Comparison of ENCODE assay signal across 8 cellular contexts in the genomic region with DNA sequence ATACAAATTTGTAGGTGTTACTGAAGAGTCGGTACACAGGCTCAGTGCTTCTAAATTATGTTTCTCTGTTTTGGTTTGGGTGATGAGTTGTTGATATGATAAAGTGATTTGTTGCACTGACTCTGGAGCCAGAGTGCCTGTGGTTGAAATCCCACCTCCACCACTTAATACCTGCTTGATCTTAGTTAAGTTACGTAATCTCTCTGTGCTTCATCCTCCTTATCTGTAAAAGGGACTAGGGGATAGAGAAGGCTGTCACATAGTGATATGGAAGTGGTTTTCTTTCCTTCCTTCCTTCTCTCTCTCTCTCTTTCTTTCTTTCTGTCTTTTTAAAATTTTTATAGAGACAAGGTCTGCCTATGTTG. TPM values are rescaled to one million over a fixed set of nuclear protein-coding genes. Genes with fewer than 3 reads are reported as not detected.
A peak's percentile ranks its signal among the peaks of the same experiment; 100 is the strongest.
DNase-seq lines count a peak whose midpoint lies in the region; ATAC-seq and TF ChIP-seq lines count a peak whose summit lies in the region.

No MANE protein-coding gene starts in this region.

- peak overlapping the region; percentile 93 for H3K27ac Mint-ChIP-seq in T-helper 1 cell treated with Interleukin-12 subunit alpha and Interleukin-12 subunit beta and Interleukin-4 antibody, amounts not matched to agents 30 μg/mL and 1 μg/mL, for 36 hours
- peak overlapping the region; percentile 91 for H3K27ac Mint-ChIP-seq in activated T-helper 17 cell treated with anti-CD3 and anti-CD28 coated beads, Interleukin-2, amount 50 U/mL, for 72 hours

- H3K36me3 Mint-ChIP-seq in T-helper 1 cell treated with Interleukin-12 subunit alpha and Interleukin-12 subunit beta and Interleukin-4 antibody, amounts not matched to agents 30 μg/mL and 1 μg/mL, for 36 hours (ENCODE audit: low read depth) = peaks cover 2% of the 10 kb centered on the region
- H3K36me3 Mint-ChIP-seq in activated T-helper 17 cell treated with anti-CD3 and anti-CD28 coated beads, Interleukin-2, amount 50 U/mL, for 72 hours (ENCODE audit: low read depth) = no peaks in the 10 kb centered on the region

- no peak for DNase-seq in T-helper 1 cell
- DNase-seq in left lung = no peak
- no peak for DNase-seq in islet precursor cell
- no peak for DNase-seq in activated CD4-positive, alpha-beta T cell treated with anti-CD3 and anti-CD28 coated beads, Interleukin-2, amount 50 U/mL, for 1 hour

- H3K4me3 Mint-ChIP-seq in T-helper 1 cell treated with Interleukin-12 subunit alpha and Interleukin-12 subunit beta and Interleukin-4 antibody, amounts not matched to agents 30 μg/mL and 1 μg/mL, for 36 hours = peak overlapping the region; percentile 82
- H3K4me3 Mint-ChIP-seq in activated T-helper 17 cell treated with anti-CD3 and anti-CD28 coated beads, Interleukin-2, amount 50 U/mL, for 72 hours = peak overlapping the region; percentile 87

- intact Hi-C loops in left lung (cut with DNase I) = no loop called here

- no peaks in the 10 kb centered on the region for H3K9me3 Mint-ChIP-seq in T-helper 1 cell treated with Interleukin-12 subunit alpha and Interleukin-12 subunit beta and Interleukin-4 antibody, amounts not matched to agents 30 μg/mL and 1 μg/mL, for 36 hours
- no peaks in the 10 kb centered on the region for H3K9me3 Mint-ChIP-seq in activated T-helper 17 cell treated with anti-CD3 and anti-CD28 coated beads, Interleukin-2, amount 50 U/mL, for 72 hours

- H3K27me3 ChIP-seq in left lung = no peaks in the 10 kb centered on the region

- peak overlapping the region; percentile 88 to 94 for H3K27ac ChIP-seq in left lung
- peak overlapping the region; percentile 68 for H3K27ac ChIP-seq in temporal lobe (ENCODE audit: low read depth, low read length)

- peaks cover 26% of the 10 kb centered on the region for H3K4me1 Mint-ChIP-seq in T-helper 1 cell treated with Interleukin-12 subunit alpha and Interleukin-12 subunit beta and Interleukin-4 antibody, amounts not matched to agents 30 μg/mL and 1 μg/mL, for 36 hours (ENCODE audit: low read depth)
- peaks cover 6% of the 10 kb centered on the region for H3K4me1 Mint-ChIP-seq in activated T-helper 17 cell treated with anti-CD3 and anti-CD28 coated beads, Interleukin-2, amount 50 U/mL, for 72 hours

- peak overlapping the region; percentile 84 to 99 for H3K4me3 ChIP-seq in left lung

- H3K27me3 Mint-ChIP-seq in T-helper 1 cell treated with Interleukin-12 subunit alpha and Interleukin-12 subunit beta and Interleukin-4 antibody, amounts not matched to agents 30 μg/mL and 1 μg/mL, for 36 hours (ENCODE audit: low read depth) = no peaks in the 10 kb centered on the region
- H3K27me3 Mint-ChIP-seq in activated T-helper 17 cell treated with anti-CD3 and anti-CD28 coated beads, Interleukin-2, amount 50 U/mL, for 72 hours = no peaks in the 10 kb centered on the region

- no peak for ATAC-seq in activated T-helper 17 cell treated with anti-CD3 and anti-CD28 coated beads, Interleukin-2, amount 50 U/mL, for 72 hours (replicated peaks)
- ATAC-seq in left lung = no peak
- ATAC-seq in HG03139 (IDR thresholded peaks at IDR 0.05; ENCODE audit: unreplicated experiment) = no peak

- TF ChIP-seq CTCF in left lung (IDR thresholded peaks at IDR 0.05) = no peak

- no peaks in the 10 kb centered on the region for H3K9me3 ChIP-seq in left lung

- H3K4me1 ChIP-seq in left lung = peaks cover 20 to 46% of the 10 kb centered on the region in 2 donors

- peaks cover 0 to 21% of the 10 kb centered on the region in 2 donors for H3K36me3 ChIP-seq in left lung

RNA-seq across cellular contexts. Expression of a gene that starts 0.7 kb away (rescaled TPM):
- 10 to 100 TPM; 12.5 to 21.6 TPM for total RNA-seq in activated T-helper 17 cell treated with anti-CD3 and anti-CD28 coated beads, Interleukin-2, amount 50 U/mL, for 72 hours
- 10 to 100 TPM; 19.1 to 21.0 TPM for total RNA-seq in left lung
- total RNA-seq in temporal lobe = 14.8 TPM

RNA-seq across cellular contexts. Expression of a gene that starts 8.5 kb away (rescaled TPM):
- total RNA-seq in activated T-helper 17 cell treated with anti-CD3 and anti-CD28 coated beads, Interleukin-2, amount 50 U/mL, for 72 hours = 10 to 100 TPM; 27.7 to 38.5 TPM
- 10 to 100 TPM; 24.0 to 26.2 TPM for total RNA-seq in left lung
- total RNA-seq in temporal lobe = 17.0 TPM

RNA-seq across cellular contexts. Expression of a gene that starts 55.7 kb away (rescaled TPM):
- total RNA-seq in activated T-helper 17 cell treated with anti-CD3 and anti-CD28 coated beads, Interleukin-2, amount 50 U/mL, for 72 hours = 10 to 100 TPM; 93.6 to 99.1 TPM
- 10 to 100 TPM; 40.3 to 51.0 TPM for total RNA-seq in left lung
- total RNA-seq in temporal lobe = 50.2 TPM
